8 cellular contexts compared by ENCODE assay signal in the genomic region with DNA sequence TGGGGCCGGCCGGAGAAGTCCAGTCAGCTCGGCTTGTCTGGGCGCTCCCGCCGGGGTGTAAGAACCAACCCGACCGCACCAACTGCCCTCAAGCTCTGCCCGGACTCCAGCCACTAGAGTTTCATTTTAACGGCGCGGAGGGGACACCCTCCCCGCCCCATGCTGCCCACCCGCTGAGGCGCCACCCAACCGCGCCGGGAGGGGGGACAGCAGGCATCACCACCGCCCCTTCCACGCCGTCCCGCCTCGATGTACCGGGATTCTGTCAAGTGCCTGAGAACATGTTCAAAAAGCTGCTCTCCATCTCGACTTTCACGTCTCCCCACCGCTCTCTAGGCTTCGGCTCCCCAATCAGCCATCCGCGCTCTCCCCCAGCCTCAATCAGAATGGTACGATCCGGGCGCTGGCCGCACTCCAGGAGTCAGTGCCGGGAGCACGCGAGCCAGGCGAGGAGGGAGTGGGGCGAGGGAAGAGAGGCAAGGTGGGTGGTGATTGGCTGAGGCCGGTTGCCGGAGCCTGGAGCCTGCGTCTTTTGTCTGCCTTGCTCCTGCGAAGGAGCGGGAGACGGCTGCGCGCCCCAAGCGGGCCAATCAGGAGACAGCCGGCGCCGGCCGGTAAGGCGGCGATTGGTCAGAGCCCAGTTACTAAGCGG. TPM values are rescaled to one million over a fixed set of nuclear protein-coding genes. Genes with fewer than 3 reads are reported as not detected.
A peak's percentile ranks its signal among the peaks of the same experiment; 100 is the strongest.
DNase-seq lines count a peak whose midpoint lies in the region; ATAC-seq and TF ChIP-seq lines count a peak whose summit lies in the region.

A gene (minus strand): TSS at position 101 of the 652 bp plus-strand sequence. CDS start 677 bp downstream, outside the sequence.

- H3K4me3 Mint-ChIP-seq in activated T-cell treated with anti-CD3 and anti-CD28 coated beads, Interleukin-2, amount 50 U/mL, for 24 hours: peak within 1 kb of the TSS; percentile 85

- H3K4me3 ChIP-seq in epithelial cell of proximal tubule (ENCODE audit: low read depth, low read length): peak within 1 kb of the TSS; percentile 83

- no peaks in the 10 kb centered on the region for H3K9me3 Mint-ChIP-seq in activated T-cell treated with anti-CD3 and anti-CD28 coated beads, Interleukin-2, amount 50 U/mL, for 24 hours

- H3K27ac Mint-ChIP-seq in activated T-cell treated with anti-CD3 and anti-CD28 coated beads, Interleukin-2, amount 50 U/mL, for 24 hours: peak within 1 kb of the TSS; percentile 97

- peaks cover 2% of the 10 kb centered on the region for H3K36me3 Mint-ChIP-seq in activated T-cell treated with anti-CD3 and anti-CD28 coated beads, Interleukin-2, amount 50 U/mL, for 24 hours (ENCODE audit: low read depth)

- ATAC-seq in GM21526 (IDR thresholded peaks at IDR 0.05; ENCODE audit: low FRiP score, unreplicated experiment): peak; percentile 78

- H3K4me1 Mint-ChIP-seq in activated T-cell treated with anti-CD3 and anti-CD28 coated beads, Interleukin-2, amount 50 U/mL, for 24 hours (ENCODE audit: low read depth): peaks cover 35% of the 10 kb centered on the region

- DNase-seq in DMS 273 (lab: John Stamatoyannopoulos, UW; ENCODE audit: unreplicated experiment): peak; percentile 99
- DNase-seq in HuH-7.5 (ENCODE audit: low spot score): peak; percentile 87
- peak; percentile 86 for DNase-seq in OCI-M2 (lab: John Stamatoyannopoulos, UW; ENCODE audit: unreplicated experiment)
- DNase-seq in activated T-cell treated with anti-CD3 and anti-CD28 coated beads, Interleukin-2, amount 50 U/mL, for 24 hours: peak; percentile 90
- peak; percentile 80 for DNase-seq in epithelial cell of proximal tubule (ENCODE audit: low read depth)
- peak; percentile 98 for DNase-seq in mucosa of gallbladder (ENCODE audit: low spot score)
- peak; percentile 61 to 79 for DNase-seq in stimulated activated CD8-positive, alpha-beta memory T cell treated with anti-CD3 and anti-CD28 coated beads, Interleukin-4, amount 100 ng/mL, for 4 hours (ENCODE audit: low read depth in 2 of 2, low spot score in 1 of 2)

- TF ChIP-seq CTCF in epithelial cell of proximal tubule (conservative IDR thresholded peaks at IDR 0.05; ENCODE audit: low read depth, low read length): no peak

- H3K27me3 Mint-ChIP-seq in activated T-cell treated with anti-CD3 and anti-CD28 coated beads, Interleukin-2, amount 50 U/mL, for 24 hours: peaks cover 67% of the 10 kb centered on the region

RNA-seq across cellular contexts. Expression of the gene that starts here (rescaled TPM):
- total RNA-seq in epithelial cell of proximal tubule (3.3 and 6.1 TPM in 2 replicates), mucosa of gallbladder (22.0 TPM)

Comparison
In these comparisons a context has a peak if more than half of its experiments do, and no peak if none do; other contexts are left out.
1. Peak in every context shown above with its lines: DNase-seq, ATAC-seq and H3K4me3 ChIP-seq.